In genomic region chr17:75390982-75391381, GRCh38 we compare ENCODE assay signal across 13 cellular contexts. TPM values are rescaled to one million over a fixed set of nuclear protein-coding genes. Genes with fewer than 3 reads are reported as not detected.
A peak's percentile ranks its signal among the peaks of the same experiment; 100 is the strongest.
DNase-seq lines count a peak whose midpoint lies in the region; ATAC-seq, FAIRE-seq and TF ChIP-seq lines count a peak whose summit lies in the region.
"Had no signal": no experiment of that assay in that cellular context is flagged by ENCODE, and none has a peak within 500 bp of the region (broad histone marks: within the 10 kb centered on the region; RNA-seq: fewer than 3 reads in every experiment).

No MANE protein-coding gene starts in this region.

- H3K27ac ChIP-seq in endothelial cell of umbilical vein (ENCODE audit: insufficient read depth, low read depth, low read length): no peak overlapping the region

- no peaks in the 10 kb centered on the region for H3K9me1 ChIP-seq in endothelial cell of umbilical vein (replicated peaks; ENCODE audit: control insufficient read depth, extremely low read depth, insufficient read depth, low read length)

- no peak overlapping the region for H3K4me2 ChIP-seq in endothelial cell of umbilical vein (ENCODE audit: insufficient read depth, low read length)

- no peaks in the 10 kb centered on the region for H3K9me3 Mint-ChIP-seq in natural killer cell treated with Interleukin-12 subunit alpha and Interleukin-12 subunit beta and Interleukin-15 and Interleukin-18, amount 100 ng/mL, for 72 hours
- H3K9me3 Mint-ChIP-seq: stimulated activated naive CD8-positive, alpha-beta T cell treated with anti-CD3 and anti-CD28 coated beads, Interleukin-15, Interleukin-2, amounts not matched to agents 100 ng/mL and 50 ng/mL, for 24 hours had no signal

- no peak for FAIRE-seq in endothelial cell of umbilical vein (lab: Jason Lieb, UNC)
- FAIRE-seq in RCC 7860 (lab: Jason Lieb, UNC): no peak
- FAIRE-seq: H54 had no signal

- H3K4me3 ChIP-seq in endothelial cell of umbilical vein (replicated peaks in 1 of 3; ENCODE audit: insufficient read depth in 1 of 3, low read depth in 1 of 3, low read length in 3 of 3): no peak overlapping the region

- peaks cover 31% of the 10 kb centered on the region for H3K4me1 ChIP-seq in endothelial cell of umbilical vein (ENCODE audit: control insufficient read depth, extremely low read depth, insufficient read depth, low read length)

- H3K4me3 Mint-ChIP-seq in natural killer cell treated with Interleukin-12 subunit alpha and Interleukin-12 subunit beta and Interleukin-15 and Interleukin-18, amount 100 ng/mL, for 72 hours: no peak overlapping the region
- H3K4me3 Mint-ChIP-seq: stimulated activated naive CD8-positive, alpha-beta T cell treated with anti-CD3 and anti-CD28 coated beads, Interleukin-15, Interleukin-2, amounts not matched to agents 100 ng/mL and 50 ng/mL, for 24 hours had no signal

- no peaks in the 10 kb centered on the region for H3K9me3 ChIP-seq in endothelial cell of umbilical vein (replicated peaks; ENCODE audit: control insufficient read depth, insufficient read depth, low read length)

- H3K36me3 Mint-ChIP-seq in natural killer cell treated with Interleukin-12 subunit alpha and Interleukin-12 subunit beta and Interleukin-15 and Interleukin-18, amount 100 ng/mL, for 72 hours: peaks cover 21% of the 10 kb centered on the region

- POLR2A ChIA-PET in endothelial cell of umbilical vein (lab: Charles Lee): no interaction called here

- intact Hi-C loops in endothelial cell of umbilical vein (cut with micrococcal nuclease) (no loop called here), sciatic nerve (cut with DNase I) (no loop called here)

- H2AFZ ChIP-seq in endothelial cell of umbilical vein (ENCODE audit: low read depth, low read length): no peak overlapping the region

- peaks cover 63 to 65% of the 10 kb centered on the region in 2 donors for H3K4me1 Mint-ChIP-seq in natural killer cell treated with Interleukin-12 subunit alpha and Interleukin-12 subunit beta and Interleukin-15 and Interleukin-18, amount 100 ng/mL, for 72 hours (ENCODE audit: low read depth in 2 of 2)

- H3K27me3 Mint-ChIP-seq in natural killer cell treated with Interleukin-12 subunit alpha and Interleukin-12 subunit beta and Interleukin-15 and Interleukin-18, amount 100 ng/mL, for 72 hours: no peaks in the 10 kb centered on the region
- H3K27me3 Mint-ChIP-seq: stimulated activated naive CD8-positive, alpha-beta T cell treated with anti-CD3 and anti-CD28 coated beads, Interleukin-15, Interleukin-2, amounts not matched to agents 100 ng/mL and 50 ng/mL, for 24 hours had no signal

- no peak overlapping the region for H3K9ac ChIP-seq in endothelial cell of umbilical vein (replicated peaks; ENCODE audit: extremely low read depth, insufficient read depth, low read length)

- H3K27ac Mint-ChIP-seq in natural killer cell treated with Interleukin-12 subunit alpha and Interleukin-12 subunit beta and Interleukin-15 and Interleukin-18, amount 100 ng/mL, for 72 hours: peak overlapping the region; percentile 46 to 60

- TF ChIP-seq CTCF in endothelial cell of umbilical vein (IDR thresholded peaks at IDR 0.05; ENCODE audit: extremely low read depth in 1 of 2, insufficient read depth in 1 of 2, low read depth in 1 of 2, low read length in 2 of 2): no peak

- BruUV-seq in endothelial cell of umbilical vein (replicated peaks; lab: Mats Ljungman, UMichigan): no TSS peak

- TF ChIP-seq POLR2A in endothelial cell of umbilical vein (IDR thresholded peaks at IDR 0.05; ENCODE audit: low read depth, low read length): no peak

- DNase-seq in AG08395 (ENCODE audit: low spot score): peak; percentile 30
- DNase-seq in LHCN-M2 (ENCODE audit: low read depth): peak; percentile 41
- peak; percentile 43 for DNase-seq in endothelial cell of umbilical vein (ENCODE audit: low read depth, low spot score)
- no peak for DNase-seq in natural killer cell treated with Interleukin-12 subunit alpha and Interleukin-12 subunit beta and Interleukin-15 and Interleukin-18, amount 100 ng/mL, for 72 hours (ENCODE audit: low spot score)
- DNase-seq in RCC 7860 (ENCODE audit: low spot score): no peak
- no peak for DNase-seq in sciatic nerve (ENCODE audit: low spot score)
- DNase-seq: left ventricle myocardium superior, NCI-H1092 treated with DMSO at 0.1 percent for 48 hours, NCI-H2227 treated with DMSO at 0.1 percent for 48 hours had no signal

- no peaks in the 10 kb centered on the region for H3K27me3 ChIP-seq in endothelial cell of umbilical vein (ENCODE audit: control insufficient read depth in 2 of 2, insufficient read depth in 2 of 2, low read length in 2 of 2)

- peaks cover 91% of the 10 kb centered on the region for H3K79me2 ChIP-seq in endothelial cell of umbilical vein (ENCODE audit: control insufficient read depth, insufficient read depth, low read length)

- CTCF ChIA-PET in endothelial cell of umbilical vein (lab: Charles Lee): interaction anchor here (1.6 kb wide), 1 partner anchor 14 kb away, joined by 5 read pairs; the partner anchor contains the start of gene GRB2

- dilution Hi-C loops in endothelial cell of umbilical vein (cut with MboI; ENCODE audit: extremely low pct_ligation_motif_present, low sequenced_read_pairs): no loop called here

- peaks cover 5% of the 10 kb centered on the region for H4K20me1 ChIP-seq in endothelial cell of umbilical vein (replicated peaks; ENCODE audit: control insufficient read depth, extremely low read depth, insufficient read depth, low read length)

- no peaks in the 10 kb centered on the region for H3K36me3 ChIP-seq in endothelial cell of umbilical vein (ENCODE audit: control insufficient read depth in 2 of 2, extremely low read depth in 1 of 2, insufficient read depth in 2 of 2, low read length in 2 of 2)

- no peak for ATAC-seq in natural killer cell treated with Interleukin-12 subunit alpha and Interleukin-12 subunit beta and Interleukin-15 and Interleukin-18, amount 100 ng/mL, for 72 hours
- ATAC-seq in HG02759 (IDR thresholded peaks at IDR 0.05; ENCODE audit: unreplicated experiment) (no peak), sciatic nerve (no peak), HG03280 (IDR thresholded peaks at IDR 0.05; ENCODE audit: unreplicated experiment) (no peak)
- ATAC-seq: left ventricle myocardium superior had no signal

TF ChIP-seq in endothelial cell of umbilical vein, 7 proteins besides CTCF, POLR2A, EP300 and RAD21:
- TF ChIP-seq MYC (IDR thresholded peaks at IDR 0.05; ENCODE audit: low read depth, low read length) (no peak), FOS (IDR thresholded peaks at IDR 0.05; ENCODE audit: borderline replicate concordance, insufficient read depth, low read length) (no peak), GATA2 (IDR thresholded peaks at IDR 0.05; ENCODE audit: insufficient read depth, insufficient read length, low read depth, low read length) (no peak), EZH2 (IDR thresholded peaks at IDR 0.05; ENCODE audit: borderline replicate concordance, low read depth, low read length, severe bottlenecking) (no peak), POLR2AphosphoS5 (IDR thresholded peaks at IDR 0.05; ENCODE audit: insufficient read depth, low read depth, low read length) (no peak), JUN (IDR thresholded peaks at IDR 0.05; ENCODE audit: borderline replicate concordance, insufficient read depth, insufficient read length, low read depth) (no peak)
- TF ChIP-seq, protein P1, sequence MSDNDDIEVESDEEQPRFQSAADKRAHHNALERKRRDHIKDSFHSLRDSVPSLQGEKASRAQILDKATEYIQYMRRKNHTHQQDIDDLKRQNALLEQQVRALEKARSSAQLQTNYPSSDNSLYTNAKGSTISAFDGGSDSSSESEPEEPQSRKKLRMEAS (IDR thresholded peaks at IDR 0.05; ENCODE audit: insufficient read depth, insufficient read length): no peak

RNA-seq across cellular contexts. Expression of gene GRB2, which starts 14.5 kb away (rescaled TPM):
- total RNA-seq in LHCN-M2 (2014; rRNA removed) (95.7 and 113 TPM in 2 replicates), endothelial cell of umbilical vein (93.9 and 94.8 TPM in 2 replicates), sciatic nerve (90.4 TPM)
- 53.8 TPM for polyA plus RNA-seq in LHCN-M2 (2012)
- 41.8 and 51.5 TPM in 2 replicates for polyA plus RNA-seq in endothelial cell of umbilical vein
- 65.2 and 76.7 TPM in 2 replicates for polyA plus RNA-seq in endothelial cell of umbilical vein (2011; cell fraction: cytosol; rRNA removed)
- polyA plus RNA-seq in endothelial cell of umbilical vein (2011; cell fraction: nucleus; rRNA removed): 35.4 and 39.0 TPM in 2 replicates
- polyA plus RNA-seq in endothelial cell of umbilical vein (2012): 78.0 and 101 TPM in 2 replicates
- polyA minus RNA-seq in endothelial cell of umbilical vein: 49.6 and 54.7 TPM in 2 replicates
- 19.7 TPM for polyA minus RNA-seq in endothelial cell of umbilical vein (2011; cell fraction: cytosol; rRNA and poly(A)+ RNA removed)
- polyA minus RNA-seq in endothelial cell of umbilical vein (2011; cell fraction: nucleus; rRNA and poly(A)+ RNA removed): 25.7 and 26.0 TPM in 2 replicates
- 100 to 1,000 TPM; 198 to 235 TPM for total RNA-seq in natural killer cell treated with Interleukin-12 subunit alpha and Interleukin-12 subunit beta and Interleukin-15 and Interleukin-18, amount 100 ng/mL, for 72 hours

Comparison
In these comparisons a context has a peak if more than half of its experiments do, and no peak if none do; other contexts are left out.
1. DNase-seq: peak in AG08395 (single experiment), LHCN-M2 (single experiment) and endothelial cell of umbilical vein (single experiment); none in natural killer cell treated with Interleukin-12 subunit alpha and Interleukin-12 subunit beta and Interleukin-15 and Interleukin-18, amount 100 ng/mL, for 72 hours (single experiment), RCC 7860 (single experiment) and sciatic nerve (single experiment).